Comparison of ENCODE assay signal across 8 cellular contexts in genomic region chr2:46913471-46914381, GRCh38. TPM values are rescaled to one million over a fixed set of nuclear protein-coding genes. Genes with fewer than 3 reads are reported as not detected.
DNase-seq lines count a peak whose midpoint lies in the region; ATAC-seq and TF ChIP-seq lines count a peak whose summit lies in the region.

No MANE protein-coding gene starts in this region.

- no peaks in the 10 kb centered on the region for H3K27me3 Mint-ChIP-seq in neural crest cell (ENCODE audit: low read depth)

- H3K9me3 Mint-ChIP-seq in neural crest cell: no peaks in the 10 kb centered on the region

- no peaks in the 10 kb centered on the region for H3K9me3 ChIP-seq in OCI-LY3 (ENCODE audit: insufficient read depth, low read length)
- H3K9me3 ChIP-seq in ectodermal cell (ENCODE audit: control insufficient read depth, low read length): no peaks in the 10 kb centered on the region

- H3K27me3 ChIP-seq in OCI-LY3 (ENCODE audit: low read depth, low read length) (no peaks in the 10 kb centered on the region), ectodermal cell (ENCODE audit: control insufficient read depth, insufficient read depth, low read length, poor library complexity, severe bottlenecking) (no peaks in the 10 kb centered on the region)

- peak overlapping the region; percentile 94 for H3K4me3 Mint-ChIP-seq in neural crest cell

- no peak overlapping the region for H3K27ac ChIP-seq in OCI-LY3 (ENCODE audit: low read length)
- H3K27ac ChIP-seq in ectodermal cell (ENCODE audit: insufficient read depth, low read depth, low read length, poor library complexity, severe bottlenecking): no peak overlapping the region

- H3K4me2 ChIP-seq in OCI-LY3 (ENCODE audit: low read length): peak overlapping the region; percentile 95

- H3K36me3 Mint-ChIP-seq in neural crest cell (ENCODE audit: low read depth): no peaks in the 10 kb centered on the region

- no peak for ATAC-seq in GM19023 (IDR thresholded peaks at IDR 0.05; ENCODE audit: unreplicated experiment)

- H3K4me1 ChIP-seq in OCI-LY3 (ENCODE audit: low read length): peaks cover 42% of the 10 kb centered on the region
- peaks cover 9% of the 10 kb centered on the region for H3K4me1 ChIP-seq in ectodermal cell (ENCODE audit: control insufficient read depth, insufficient read depth, low read length)

- H3K79me2 ChIP-seq in OCI-LY3 (ENCODE audit: low read length): peaks cover 71% of the 10 kb centered on the region

- H3K27ac Mint-ChIP-seq in neural crest cell (ENCODE audit: unreplicated experiment): peak overlapping the region; percentile 63

- peak overlapping the region; percentile 97 for H3K4me3 ChIP-seq in OCI-LY3 (ENCODE audit: low read length)
- peak overlapping the region; percentile 93 for H3K4me3 ChIP-seq in ectodermal cell (ENCODE audit: insufficient read depth, low read depth, low read length)

- TF ChIP-seq CTCF in OCI-LY3 (IDR thresholded peaks at IDR 0.05; ENCODE audit: low read depth, low read length) (no peak), neural crest cell (conservative IDR thresholded peaks at IDR 0.05) (no peak)

- peaks cover 47% of the 10 kb centered on the region for H3K4me1 Mint-ChIP-seq in neural crest cell

- DNase-seq in GDM1 (lab: John Stamatoyannopoulos, UW): peak; percentile 11
- DNase-seq in neural crest cell (ENCODE audit: low read depth, low spot score): no peak
- DNase-seq in SKM-1 (lab: John Stamatoyannopoulos, UW; ENCODE audit: unreplicated experiment): no peak
- DNase-seq in DMS53 treated with DMSO at 0.1 percent for 48 hours (lab: John Stamatoyannopoulos, UW; ENCODE audit: unreplicated experiment): no peak
- no peak for DNase-seq in SHP77 (lab: John Stamatoyannopoulos, UW)

- WGBS in ectodermal cell, 2 experiments: 89 to 92% methylated on average over 8 of the region's 8 CpGs

- H2AFZ ChIP-seq in OCI-LY3 (ENCODE audit: low read depth, low read length): no peak overlapping the region

- H3K9ac ChIP-seq in OCI-LY3 (ENCODE audit: low read length): no peak overlapping the region

- peaks cover 30% of the 10 kb centered on the region for H4K20me1 ChIP-seq in OCI-LY3 (ENCODE audit: insufficient read depth, low read length)

- H3K36me3 ChIP-seq in OCI-LY3 (replicated peaks; ENCODE audit: low read depth, low read length) (peaks cover 25% of the 10 kb centered on the region), ectodermal cell (ENCODE audit: control insufficient read depth, insufficient read depth, low read length) (peaks cover 5% of the 10 kb centered on the region)

RNA-seq across cellular contexts. Expression of gene MCFD2, which starts 1.9 kb away (rescaled TPM):
- polyA plus RNA-seq in ectodermal cell (2013, experiment 1 of 4): 75.9 TPM
- polyA plus RNA-seq in ectodermal cell (2013, experiment 2 of 4): 76.8 TPM
- polyA plus RNA-seq in ectodermal cell (2013, experiment 3 of 4): 62.8 TPM
- 71.5 TPM for polyA plus RNA-seq in ectodermal cell (2013, experiment 4 of 4)
- 78.8 and 79.8 TPM in 2 replicates for total RNA-seq in neural crest cell

RNA-seq across cellular contexts. Expression of gene TTC7A, which starts 27.3 kb away (rescaled TPM):
- 19.0 TPM for polyA plus RNA-seq in ectodermal cell (2013, experiment 1 of 4)
- 19.6 TPM for polyA plus RNA-seq in ectodermal cell (2013, experiment 2 of 4)
- polyA plus RNA-seq in ectodermal cell (2013, experiment 3 of 4): 12.3 TPM
- polyA plus RNA-seq in ectodermal cell (2013, experiment 4 of 4): 12.4 TPM
- 9.6 and 9.8 TPM in 2 replicates for total RNA-seq in neural crest cell
